In genomic region chr5:146877178-146877681, GRCh38 we compare ENCODE assay signal across 8 cellular contexts. TPM values are rescaled to one million over a fixed set of nuclear protein-coding genes. Genes with fewer than 3 reads are reported as not detected.
DNase-seq lines count a peak whose midpoint lies in the region; ATAC-seq and TF ChIP-seq lines count a peak whose summit lies in the region.

No MANE protein-coding gene starts in this region.

- BruUV-seq in mammary epithelial cell (replicated peaks; lab: Mats Ljungman, UMichigan): no TSS peak

- peak; percentile 31 for ATAC-seq in HG03135 (IDR thresholded peaks at IDR 0.05; ENCODE audit: unreplicated experiment)

- DNase-seq in BJ (ENCODE audit: low read depth) (no peak), mammary epithelial cell (no peak), vagina (ENCODE audit: extremely low spot score in 2 of 2) (no peak), DMS153 (lab: John Stamatoyannopoulos, UW) (no peak), NCI-H187 treated with DMSO at 0.1 percent for 48 hours (lab: John Stamatoyannopoulos, UW) (no peak), NOMO-1 treated with dmso at 0.1 percent for 144 hours (lab: John Stamatoyannopoulos, UW; ENCODE audit: unreplicated experiment) (no peak)

- TF ChIP-seq POLR2A in vagina (IDR thresholded peaks at IDR 0.05): no peak

- TF ChIP-seq CTCF in BJ (IDR thresholded peaks at IDR 0.05; ENCODE audit: insufficient read depth, low read depth, low read length) (no peak), mammary epithelial cell (conservative IDR thresholded peaks at IDR 0.05 in 1 of 2, IDR thresholded peaks at IDR 0.05 in 1 of 2; ENCODE audit: extremely low read depth in 1 of 2, insufficient read depth in 1 of 2, low read depth in 1 of 2, low read length in 2 of 2) (no peak), vagina (IDR thresholded peaks at IDR 0.05) (no peak)

- intact Hi-C loops in mammary epithelial cell (cut with micrococcal nuclease) (no loop called here), vagina (cut with DNase I) (no loop called here)

- peaks cover 17% of the 10 kb centered on the region for H3K4me1 ChIP-seq in mammary epithelial cell (ENCODE audit: insufficient read depth, low read length)
- H3K4me1 ChIP-seq in muscle layer of colon (ENCODE audit: insufficient read depth, low read length): no peaks in the 10 kb centered on the region
- peaks cover 26% of the 10 kb centered on the region for H3K4me1 ChIP-seq in vagina

- in situ Hi-C loops in mammary epithelial cell (cut with MboI; ENCODE audit: low sequenced_read_pairs in 2 of 2): no loop called here

- H3K27ac ChIP-seq in mammary epithelial cell (ENCODE audit: insufficient read depth, low read depth, low read length) (no peak overlapping the region), muscle layer of colon (ENCODE audit: low read depth, low read length) (no peak overlapping the region), vagina (no peak overlapping the region)

- dilution Hi-C loops in mammary epithelial cell (cut with HindIII; ENCODE audit: low sequenced_read_pairs): no loop called here

- peaks cover 10% of the 10 kb centered on the region for H3K27me3 ChIP-seq in BJ (ENCODE audit: control insufficient read depth, insufficient read depth, low read length)
- H3K27me3 ChIP-seq in mammary epithelial cell (ENCODE audit: insufficient read depth, low read length): no peaks in the 10 kb centered on the region
- H3K27me3 ChIP-seq in muscle layer of colon (ENCODE audit: control insufficient read depth in 1 of 2, insufficient read depth in 2 of 2, low read length in 2 of 2): peaks cover 0 to 11% of the 10 kb centered on the region in 2 donors
- H3K27me3 ChIP-seq in vagina: peaks cover 7% of the 10 kb centered on the region

- no peaks in the 10 kb centered on the region for H4K20me1 ChIP-seq in mammary epithelial cell (ENCODE audit: insufficient read depth, low read length)

- POLR2A ChIA-PET in BJ (lab: Charles Lee): no interaction called here

- 20% methylated on average over 13 of the region's 14 CpGs for WGBS in mammary epithelial cell (ENCODE audit: low coverage, missing lambda C conversion rate)

- peak overlapping the region; percentile 92 for H2AFZ ChIP-seq in mammary epithelial cell (ENCODE audit: low read depth, low read length)

- H3K9me3 ChIP-seq in mammary epithelial cell (replicated peaks; ENCODE audit: insufficient read depth, low read length) (no peaks in the 10 kb centered on the region), muscle layer of colon (ENCODE audit: low read length) (no peaks in the 10 kb centered on the region), vagina (no peaks in the 10 kb centered on the region)

- H3K4me3 ChIP-seq in BJ (ENCODE audit: low read depth, low read length) (peak overlapping the region; percentile 45), mammary epithelial cell (replicated peaks in 1 of 3; ENCODE audit: insufficient read depth in 1 of 3, low read depth in 2 of 3, low read length in 3 of 3) (peak overlapping the region; percentile 57 to 64 (median 62)), muscle layer of colon (ENCODE audit: low read depth in 1 of 2, low read length in 2 of 2) (peak overlapping the region; percentile 42 to 48), vagina (peak overlapping the region; percentile 53 to 58)

- no peak overlapping the region for H3K9ac ChIP-seq in mammary epithelial cell (ENCODE audit: insufficient read depth, low read length)
- H3K9ac ChIP-seq in muscle layer of colon (ENCODE audit: low read length): no peak overlapping the region

- H3K36me3 ChIP-seq in BJ (ENCODE audit: control insufficient read depth, insufficient read depth, low read length): no peaks in the 10 kb centered on the region
- H3K36me3 ChIP-seq in mammary epithelial cell (ENCODE audit: insufficient read depth, low read length): no peaks in the 10 kb centered on the region
- H3K36me3 ChIP-seq in muscle layer of colon (ENCODE audit: insufficient read depth, low read length): no peaks in the 10 kb centered on the region
- no peaks in the 10 kb centered on the region for H3K36me3 ChIP-seq in vagina

- no peaks in the 10 kb centered on the region for H3K79me2 ChIP-seq in mammary epithelial cell (ENCODE audit: insufficient read depth, low read length)

- CTCF ChIA-PET in BJ (lab: Yijun Ruan, JAX): interaction anchor here (0.5 kb wide), 1 partner anchor 530 kb away, joined by 3 read pairs; no protein-coding TSS in a partner anchor
- CTCF ChIA-PET in mammary epithelial cell (lab: Charles Lee; ENCODE audit: low non-redundant PET): no interaction called here

- peak overlapping the region; percentile 99 for H3K4me2 ChIP-seq in mammary epithelial cell (ENCODE audit: insufficient read depth, low read depth, low read length)

RNA-seq across cellular contexts. Expression of gene PPP2R2B, which starts 1.3 kb away (rescaled TPM):
- 0.58 and 0.69 TPM in 2 replicates for polyA plus RNA-seq in BJ (2011; rRNA removed)
- polyA minus RNA-seq in BJ (2011; rRNA and poly(A)+ RNA removed): 0.67 and 1.4 TPM in 2 replicates
- 1 to 10 TPM; 1.0 to 2.8 TPM for total RNA-seq in mammary epithelial cell
- 0.18 TPM for polyA plus RNA-seq in mammary epithelial cell
- polyA minus RNA-seq in mammary epithelial cell: not detected
- 6.6 TPM for total RNA-seq in vagina
